In the genomic region with DNA sequence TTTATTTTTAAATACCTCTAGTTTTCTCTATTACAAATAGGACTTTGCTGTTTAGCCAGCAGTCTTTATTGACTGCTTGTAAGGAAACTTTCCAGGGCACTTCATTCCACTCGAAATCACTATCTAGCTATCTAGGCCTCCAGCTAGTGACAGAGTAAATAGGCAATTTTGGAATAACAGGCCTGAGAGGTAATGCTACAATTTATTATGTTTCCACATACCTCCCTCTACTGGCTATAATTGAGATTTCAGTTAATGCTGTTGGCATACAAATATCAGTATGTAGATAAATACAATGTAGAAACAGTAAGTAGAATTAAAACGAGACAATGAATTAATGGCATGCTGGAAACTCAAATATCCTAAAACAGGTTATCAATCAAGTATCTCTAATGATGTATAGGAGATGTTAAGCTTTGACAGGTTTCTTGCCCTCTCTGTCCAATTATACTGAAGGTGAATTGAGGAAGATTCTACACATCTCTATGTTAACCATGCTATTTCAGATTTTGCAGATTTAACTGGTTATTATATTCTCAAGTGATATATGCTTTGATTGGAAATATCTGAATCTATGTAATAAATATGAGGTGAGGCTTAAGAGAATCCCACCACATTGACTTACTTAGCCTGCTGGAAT, we compare ENCODE assay signal across 8 cellular contexts. TPM values are rescaled to one million over a fixed set of nuclear protein-coding genes. Genes with fewer than 3 reads are reported as not detected.
A peak's percentile ranks its signal among the peaks of the same experiment; 100 is the strongest.
DNase-seq lines count a peak whose midpoint lies in the region; ATAC-seq and TF ChIP-seq lines count a peak whose summit lies in the region.

No MANE protein-coding gene starts in this region.

- H3K27ac ChIP-seq in PC-9 (no peak overlapping the region), osteoblast (ENCODE audit: low read depth, low read length) (no peak overlapping the region)

- DNase-seq in NCI-H2107 treated with DMSO at 0.1 percent for 48 hours (lab: John Stamatoyannopoulos, UW; ENCODE audit: unreplicated experiment): peak; percentile 51
- DNase-seq in NCI-H2107 (lab: John Stamatoyannopoulos, UW): no peak
- DNase-seq in PC-9: peak in 1 of 2 experiments; percentile 36
- DNase-seq in osteoblast (ENCODE audit: insufficient read length, low spot score, missing footprints): peak; percentile 87
- DNase-seq in iPS-NIHi11 (ENCODE audit: low spot score): no peak

- POLR2A ChIA-PET in PC-9 (lab: Charles Lee; ENCODE audit: unreplicated experiment): interaction anchor here (0.6 kb wide), 1 partner anchor 56 kb away, joined by 3 read pairs; no protein-coding TSS in a partner anchor

- H3K9me2 ChIP-seq in PC-9 (ENCODE audit: insufficient read depth): no peaks in the 10 kb centered on the region

- H4K20me1 ChIP-seq in PC-9 (ENCODE audit: insufficient read depth): no peaks in the 10 kb centered on the region
- H4K20me1 ChIP-seq in osteoblast (ENCODE audit: insufficient read depth, low read length): no peaks in the 10 kb centered on the region

- TF ChIP-seq CTCF in PC-9 (conservative IDR thresholded peaks at IDR 0.05) (peak; percentile 69), osteoblast (IDR thresholded peaks at IDR 0.05; ENCODE audit: extremely low read depth, low read depth, low read length) (peak; percentile 64)

- H3K79me2 ChIP-seq in PC-9 (ENCODE audit: low read depth) (no peaks in the 10 kb centered on the region), osteoblast (ENCODE audit: insufficient read depth, low read length) (peaks cover 8% of the 10 kb centered on the region)

- CTCF ChIA-PET in PC-9 (lab: Charles Lee): interaction anchor here (0.6 to 0.7 kb wide), 2 partner anchors 32 to 252 kb away, joined by 3 read pairs; no protein-coding TSS in a partner anchor

- intact Hi-C loops in PC-9 (cut with micrococcal nuclease; ENCODE audit: unreplicated experiment): loop anchor here (10.0 kb wide), 1 partner anchor 805 kb away; no protein-coding TSS in a partner anchor

- H3K4me3 ChIP-seq in PC-9 (no peak overlapping the region), osteoblast (ENCODE audit: insufficient read depth, low read length) (no peak overlapping the region)

- no peak for TF ChIP-seq POLR2A in GM18505 (IDR thresholded peaks at IDR 0.05; ENCODE audit: borderline replicate concordance, extremely low read depth, insufficient read depth, insufficient read length)

- H3K27me3 ChIP-seq in PC-9 (ENCODE audit: insufficient read depth, low read depth) (no peaks in the 10 kb centered on the region), osteoblast (ENCODE audit: insufficient read depth, low read length) (no peaks in the 10 kb centered on the region)

- BruUV-seq in PC-9 (replicated peaks; lab: Mats Ljungman, UMichigan): no TSS peak

- peak; percentile 73 for ATAC-seq in HG03442 (IDR thresholded peaks at IDR 0.05; ENCODE audit: unreplicated experiment)
- peak; percentile 52 for ATAC-seq in esophagus mucosa
- no peak for ATAC-seq in GM18505 (IDR thresholded peaks at IDR 0.05; ENCODE audit: unreplicated experiment)

- no peaks in the 10 kb centered on the region for H3K36me3 ChIP-seq in PC-9 (ENCODE audit: low read depth)
- peaks cover 15% of the 10 kb centered on the region for H3K36me3 ChIP-seq in osteoblast (ENCODE audit: insufficient read depth, low read length)

- no peaks in the 10 kb centered on the region for H3F3A ChIP-seq in PC-9 (ENCODE audit: insufficient read depth, low read depth)

- H3K4me2 ChIP-seq in PC-9 (no peak overlapping the region), osteoblast (ENCODE audit: insufficient read depth, low read length) (no peak overlapping the region)

- H3K4me1 ChIP-seq in PC-9 (replicated peaks; ENCODE audit: insufficient read depth) (0 out of 2 replicates have a peak, but pooled peaks cover 6% of the 10 kb centered on the region), osteoblast (ENCODE audit: insufficient read depth, low read length) (no peaks in the 10 kb centered on the region)

- H3K9me3 ChIP-seq in PC-9 (ENCODE audit: insufficient read depth, low read depth): no peaks in the 10 kb centered on the region
- no peaks in the 10 kb centered on the region for H3K9me3 ChIP-seq in osteoblast (ENCODE audit: low read depth, low read length)

- H2AFZ ChIP-seq in PC-9 (no peak overlapping the region), osteoblast (ENCODE audit: low read length) (no peak overlapping the region)

RNA-seq across cellular contexts. Expression of gene DTD2, which starts 7.2 kb away (rescaled TPM):
- total RNA-seq in PC-9 (2021) (9.5 and 10.1 TPM in 2 replicates), esophagus mucosa (23.2 TPM), osteoblast (46.0 and 64.1 TPM in 2 replicates)

RNA-seq across cellular contexts. Expression of gene HEATR5A, which starts 29.7 kb away (rescaled TPM):
- total RNA-seq in PC-9 (2021) (18.1 and 25.7 TPM in 2 replicates), esophagus mucosa (25.8 TPM), osteoblast (38.3 and 46.0 TPM in 2 replicates)

RNA-seq across cellular contexts. Expression of gene GPR33, which starts 37.7 kb away (rescaled TPM):
- total RNA-seq in PC-9 (2021) (not detected in 2 replicates), esophagus mucosa (not detected), osteoblast (not detected in 2 replicates)

Comparison
In these comparisons a context has a peak if more than half of its experiments do, and no peak if none do; other contexts are left out.
1. DNase-seq: peak in NCI-H2107 treated with DMSO at 0.1 percent for 48 hours (single experiment) and osteoblast (single experiment); none in NCI-H2107 (single experiment) and iPS-NIHi11 (single experiment).